ENCODE assay signal across 1 cellular context in genomic region chr4:144648042-144648441, GRCh38.
TF ChIP-seq lines count a peak whose summit lies in the region.

No MANE protein-coding gene starts in this region.

TF ChIP-seq in GM23338, 12 proteins besides CTCF, POLR2A, EP300 and RAD21 (continued from another document):
- TF ChIP-seq ZNF462 (CRISPR knock-in tag; IDR thresholded peaks at IDR 0.05): no peak
